In genomic region chr3:184129012-184129411, GRCh38 we compare ENCODE assay signal across 9 cellular contexts. TPM values are rescaled to one million over a fixed set of nuclear protein-coding genes. Genes with fewer than 3 reads are reported as not detected.
DNase-seq lines count a peak whose midpoint lies in the region; ATAC-seq and TF ChIP-seq lines count a peak whose summit lies in the region.
"Had no signal": no experiment of that assay in that cellular context is flagged by ENCODE, and none has a peak within 500 bp of the region (broad histone marks: within the 10 kb centered on the region; RNA-seq: fewer than 3 reads in every experiment).

No MANE protein-coding gene starts in this region.

- H3K27ac Mint-ChIP-seq in endothelial cell (ENCODE audit: unreplicated experiment): no peak overlapping the region
- peak overlapping the region in 1 of 2 donors; percentile 21 for H3K27ac Mint-ChIP-seq in stimulated activated naive CD8-positive, alpha-beta T cell treated with anti-CD3 and anti-CD28 coated beads, Interleukin-15, amount 100 ng/mL, for 72 hours

- peak; percentile 68 for ATAC-seq in stimulated activated naive CD8-positive, alpha-beta T cell treated with anti-CD3 and anti-CD28 coated beads, Interleukin-15, amount 100 ng/mL, for 72 hours
- ATAC-seq in HG02938 (IDR thresholded peaks at IDR 0.05; ENCODE audit: unreplicated experiment): no peak

- in situ Hi-C loops in ACHN (cut with HindIII; ENCODE audit: low pct_ligation_motif_present, low pct_unique_long_range_greater_than_20kb, low sequenced_read_pairs): no loop called here

- H3K36me3 Mint-ChIP-seq in endothelial cell (ENCODE audit: low read depth, unreplicated experiment): no peaks in the 10 kb centered on the region

- H3K4me1 Mint-ChIP-seq in endothelial cell (ENCODE audit: unreplicated experiment): peaks cover 11% of the 10 kb centered on the region
- H3K4me1 Mint-ChIP-seq in stimulated activated naive CD8-positive, alpha-beta T cell treated with anti-CD3 and anti-CD28 coated beads, Interleukin-15, amount 100 ng/mL, for 72 hours: peaks cover 5% of the 10 kb centered on the region

- H3K4me3 Mint-ChIP-seq in endothelial cell (ENCODE audit: unreplicated experiment): no peak overlapping the region
- H3K4me3 Mint-ChIP-seq in stimulated activated naive CD8-positive, alpha-beta T cell treated with anti-CD3 and anti-CD28 coated beads, Interleukin-15, amount 100 ng/mL, for 72 hours: no peak overlapping the region
- H3K4me3 Mint-ChIP-seq: central memory CD8-positive, alpha-beta T cell had no signal

- TF ChIP-seq CTCF in GM12865 (IDR thresholded peaks at IDR 0.05; ENCODE audit: insufficient read depth, low read depth, low read length, missing control alignments): peak; percentile 57
- TF ChIP-seq CTCF in endothelial cell (IDR thresholded peaks at IDR 0.05; ENCODE audit: unreplicated experiment): peak; percentile 41

- peak; percentile 42 for DNase-seq in ACHN
- peak; percentile 39 for DNase-seq in GM12865 (ENCODE audit: low read depth)
- peak; percentile 59 for DNase-seq in NCI-H69 (lab: John Stamatoyannopoulos, UW)
- DNase-seq in endothelial cell (ENCODE audit: low spot score): peak; percentile 47
- DNase-seq in stimulated activated naive CD8-positive, alpha-beta T cell treated with anti-CD3 and anti-CD28 coated beads, Interleukin-15, amount 100 ng/mL, for 72 hours: no peak
- DNase-seq in activated CD4-positive, CD25-positive, alpha-beta regulatory T cell treated with anti-CD3 and anti-CD28 coated beads, Interleukin-2, amount 50 U/mL, for 72 hours: no peak
- DNase-seq in central memory CD4-positive, alpha-beta T cell: no peak

- no peaks in the 10 kb centered on the region for H3K27me3 Mint-ChIP-seq in endothelial cell (ENCODE audit: unreplicated experiment)
- H3K27me3 Mint-ChIP-seq in stimulated activated naive CD8-positive, alpha-beta T cell treated with anti-CD3 and anti-CD28 coated beads, Interleukin-15, amount 100 ng/mL, for 72 hours: no peaks in the 10 kb centered on the region
- H3K27me3 Mint-ChIP-seq: central memory CD8-positive, alpha-beta T cell had no signal

- H3K9me3 Mint-ChIP-seq in endothelial cell (ENCODE audit: unreplicated experiment): no peaks in the 10 kb centered on the region
- no peaks in the 10 kb centered on the region for H3K9me3 Mint-ChIP-seq in stimulated activated naive CD8-positive, alpha-beta T cell treated with anti-CD3 and anti-CD28 coated beads, Interleukin-15, amount 100 ng/mL, for 72 hours
- H3K9me3 Mint-ChIP-seq: central memory CD8-positive, alpha-beta T cell had no signal

- no peak overlapping the region for H3K4me3 ChIP-seq in GM12865 (ENCODE audit: low read depth, low read length)

RNA-seq across cellular contexts. Expression of gene EIF2B5, which starts 6.1 kb away (rescaled TPM):
- total RNA-seq in endothelial cell (ENCODE audit: unreplicated experiment): 37.0 TPM

RNA-seq across cellular contexts. Expression of gene DVL3, which starts 26.2 kb away (rescaled TPM):
- total RNA-seq in endothelial cell (ENCODE audit: unreplicated experiment): 103 TPM

RNA-seq across cellular contexts. Expression of gene HTR3E, which starts 32.1 kb away (rescaled TPM):
- total RNA-seq in endothelial cell (ENCODE audit: unreplicated experiment): not detected

RNA-seq across cellular contexts. Expression of gene AP2M1, which starts 45.6 kb away (rescaled TPM):
- 401 TPM for total RNA-seq in endothelial cell (ENCODE audit: unreplicated experiment)

RNA-seq across cellular contexts. Expression of gene ABCF3, which starts 57.0 kb away (rescaled TPM):
- 68.1 TPM for total RNA-seq in endothelial cell (ENCODE audit: unreplicated experiment)

Comparison
In these comparisons a context has a peak if more than half of its experiments do, and no peak if none do; other contexts are left out.
1. DNase-seq: peak in ACHN (single experiment), GM12865 (single experiment), NCI-H69 (single experiment) and endothelial cell (single experiment); none in stimulated activated naive CD8-positive, alpha-beta T cell treated with anti-CD3 and anti-CD28 coated beads, Interleukin-15, amount 100 ng/mL, for 72 hours (0 of 2), activated CD4-positive, CD25-positive, alpha-beta regulatory T cell treated with anti-CD3 and anti-CD28 coated beads, Interleukin-2, amount 50 U/mL, for 72 hours (single experiment) and central memory CD4-positive, alpha-beta T cell (single experiment).